ENCODE assay signal across 9 cellular contexts in genomic region chr11:85827768-85828639, GRCh38. TPM values are rescaled to one million over a fixed set of nuclear protein-coding genes. Genes with fewer than 3 reads are reported as not detected.
DNase-seq lines count a peak whose midpoint lies in the region; ATAC-seq and TF ChIP-seq lines count a peak whose summit lies in the region.
"Had no signal": no experiment of that assay in that cellular context is flagged by ENCODE, and none has a peak within 500 bp of the region (broad histone marks: within the 10 kb centered on the region; RNA-seq: fewer than 3 reads in every experiment).

No MANE protein-coding gene starts in this region.

- H3K4me1 ChIP-seq in Peyer's patch (peaks cover 0 to 34% (median 1%) of the 10 kb centered on the region in 4 donors), endocrine pancreas (ENCODE audit: control insufficient read depth, insufficient read depth, low read length) (peaks cover 20% of the 10 kb centered on the region)

- peak; percentile 92 for DNase-seq in EL
- no peak for DNase-seq in Peyer's patch
- peak; percentile 52 for DNase-seq in retinal pigment epithelial cell (ENCODE audit: low read depth)
- DNase-seq in iPS-NIHi7 (ENCODE audit: extremely low spot score), result no peak
- DNase-seq in HK-2 (ENCODE audit: unreplicated experiment), result no peak

- TF ChIP-seq CTCF in Peyer's patch (IDR thresholded peaks at IDR 0.05) (no peak), retinal pigment epithelial cell (conservative IDR thresholded peaks at IDR 0.05; ENCODE audit: low read depth, low read length) (no peak)

- TF ChIP-seq POLR2A in Peyer's patch (IDR thresholded peaks at IDR 0.05), result no peak

- no peaks in the 10 kb centered on the region for H3K9me3 ChIP-seq in Peyer's patch
- H3K9me3 ChIP-seq in endocrine pancreas (ENCODE audit: control insufficient read depth, low read length), result no peaks in the 10 kb centered on the region

- no peak for ATAC-seq in HG02852 (IDR thresholded peaks at IDR 0.05; ENCODE audit: unreplicated experiment)
- no peak for ATAC-seq in HG03439 (IDR thresholded peaks at IDR 0.05; ENCODE audit: unreplicated experiment)

- no peak overlapping the region for H3K9ac ChIP-seq in endocrine pancreas (ENCODE audit: control insufficient read depth, insufficient read depth, low read length)

- H3K36me3 ChIP-seq in Peyer's patch (no peaks in the 10 kb centered on the region), endocrine pancreas (ENCODE audit: control insufficient read depth, insufficient read depth, low read length) (no peaks in the 10 kb centered on the region)

- H3K4me3 ChIP-seq in Peyer's patch, result no peak overlapping the region
- H3K4me3 ChIP-seq in endocrine pancreas (ENCODE audit: control insufficient read depth, insufficient read depth, low read length), result peak overlapping the region; percentile 5
- H3K4me3 ChIP-seq in retinal pigment epithelial cell (ENCODE audit: low read length), result no peak overlapping the region

- H3K27ac ChIP-seq in Peyer's patch, result peak overlapping the region; percentile 11 to 53 (median 38)

- H3K27me3 ChIP-seq in Peyer's patch (no peaks in the 10 kb centered on the region), endocrine pancreas (ENCODE audit: control insufficient read depth, insufficient read depth, low read length) (no peaks in the 10 kb centered on the region)

RNA-seq across cellular contexts. Expression of gene SYTL2, which starts 17.1 kb away (rescaled TPM):
- 100 to 1,000 TPM in 3 of 4 donors, 10 to 100 TPM in 1; 96.6 to 211 (median 125) TPM for total RNA-seq in Peyer's patch

RNA-seq across cellular contexts. Expression of gene CCDC83, which starts 27.2 kb away (rescaled TPM):
- total RNA-seq in Peyer's patch, result not detected
- total RNA-seq: T-helper 2 cell treated with Interferon-gamma antibody and Interleukin-4, amounts not matched to agents 100 ng/mL and 5 ng/mL, for 36 hours had no signal

Comparison
In these comparisons a context has a peak if more than half of its experiments do, and no peak if none do; other contexts are left out.
1. DNase-seq: peak in EL (single experiment) and retinal pigment epithelial cell (single experiment); none in Peyer's patch (0 of 3), iPS-NIHi7 (single experiment) and HK-2 (single experiment).